Comparison of ENCODE assay signal across 8 cellular contexts in the genomic region with DNA sequence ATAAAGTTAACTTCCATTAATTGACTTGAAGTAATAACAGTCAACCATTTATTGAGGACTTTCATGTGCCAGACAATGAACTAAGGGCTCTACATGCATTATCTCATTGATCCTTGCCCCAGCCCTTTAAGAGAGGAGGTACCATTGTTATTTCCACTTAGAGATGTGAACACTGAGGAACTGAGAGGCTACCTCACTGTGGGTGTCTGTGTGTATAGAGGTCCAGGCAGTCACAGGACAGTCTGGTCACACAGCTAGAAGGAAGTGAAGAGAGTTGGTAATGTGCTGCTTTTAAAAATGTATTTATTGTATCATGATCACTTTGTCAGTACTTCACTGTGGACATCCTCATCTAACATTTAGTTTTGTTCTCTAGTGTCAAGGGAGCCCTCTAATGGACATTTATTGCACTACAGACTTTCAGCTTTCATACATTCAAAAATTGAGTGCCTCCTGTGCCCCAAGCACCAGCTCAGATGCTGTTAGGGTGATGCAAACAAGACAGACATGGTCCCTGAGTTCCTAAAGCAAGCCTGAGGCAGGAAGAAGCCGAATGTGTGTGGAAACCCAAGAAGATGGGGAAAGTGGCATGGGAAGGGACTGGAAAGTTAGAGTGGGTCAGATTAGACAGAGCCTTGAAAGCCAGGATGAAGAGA.
DNase-seq lines count a peak whose midpoint lies in the region; ATAC-seq, FAIRE-seq and TF ChIP-seq lines count a peak whose summit lies in the region.

No MANE protein-coding gene starts in this region.

- H2AFZ ChIP-seq in trophoblast cell (ENCODE audit: insufficient read depth, low read length, poor library complexity) = no peak overlapping the region

- H3K14ac ChIP-seq in trophoblast cell (ENCODE audit: low read length) = no peak overlapping the region

- WGBS in trophoblast cell (ENCODE audit: extremely low coverage, insufficient coverage, insufficient read length) = no CpG with 5 or more reads among the region's 1 CpG

- CTCF ChIA-PET in AG04449 (lab: Yijun Ruan, JAX) = interaction anchor here (0.7 to 7.0 kb wide), 23 partner anchors 8 to 683 kb away, joined by 3 to 67 read pairs (median 4); a partner anchor contains a TSS
- CTCF ChIA-PET in GM10248 (lab: Yijun Ruan, JAX) = interaction anchor here (0.6 to 3.5 kb wide), 27 partner anchors 9 to 833 kb away, joined by 3 to 40 read pairs (median 4); no protein-coding TSS in a partner anchor
- CTCF ChIA-PET in activated CD8-positive, alpha-beta memory T cell treated with anti-CD3 and anti-CD28 coated beads, Interleukin-2, amount 10 ng/mL, durations not matched to agents 7 days and 5 days (lab: Charles Lee) = interaction anchor here (0.6 to 3.4 kb wide), 16 partner anchors 10 to 682 kb away, joined by 3 to 52 read pairs (median 4); a partner anchor contains a TSS

- H3K9me3 ChIP-seq in trophoblast cell (ENCODE audit: insufficient read depth, low read depth, low read length) = no peaks in the 10 kb centered on the region

- H3K18ac ChIP-seq in trophoblast cell (ENCODE audit: low read length) = no peak overlapping the region

- no peaks in the 10 kb centered on the region for H3K27me3 Mint-ChIP-seq in activated CD8-positive, alpha-beta memory T cell treated with anti-CD3 and anti-CD28 coated beads, Interleukin-2, amount 10 ng/mL, durations not matched to agents 7 days and 5 days

- H3K4me1 ChIP-seq in trophoblast cell (ENCODE audit: control insufficient read depth in 1 of 2, insufficient read depth in 2 of 2, low read length in 2 of 2) = no peaks in the 10 kb centered on the region

- peak overlapping the region; percentile 44 for H3K9ac ChIP-seq in trophoblast cell (ENCODE audit: low read length)

- no peak overlapping the region for H2BK12ac ChIP-seq in trophoblast cell (ENCODE audit: low read length)

- no peak overlapping the region for H3K27ac ChIP-seq in trophoblast cell (ENCODE audit: low read depth, low read length)

- no peak overlapping the region for H4K12ac ChIP-seq in trophoblast cell (ENCODE audit: low read depth, low read length)

- POLR2A ChIA-PET in AG04449 (lab: Yijun Ruan, JAX) = no interaction called here
- POLR2A ChIA-PET in GM10248 (lab: Yijun Ruan, JAX) = no interaction called here

- no peak overlapping the region for H2BK120ac ChIP-seq in trophoblast cell (ENCODE audit: insufficient read depth, low read length, poor library complexity)

- H3K4ac ChIP-seq in trophoblast cell (ENCODE audit: low read depth, low read length) = no peak overlapping the region

- no peaks in the 10 kb centered on the region for H3K36me3 Mint-ChIP-seq in activated CD8-positive, alpha-beta memory T cell treated with anti-CD3 and anti-CD28 coated beads, Interleukin-2, amount 10 ng/mL, durations not matched to agents 7 days and 5 days

- no peak overlapping the region for H2BK5ac ChIP-seq in trophoblast cell (ENCODE audit: low read depth, low read length, poor library complexity)

- TF ChIP-seq CTCF in AG04449 (IDR thresholded peaks at IDR 0.05; ENCODE audit: insufficient read depth, low read length, missing control alignments) (peak; percentile 56), GM10248 (IDR thresholded peaks at IDR 0.05; ENCODE audit: control extremely low read depth, extremely low read depth, low read depth, missing control alignments) (peak; percentile 66)

- FAIRE-seq in frontal cortex (lab: Jason Lieb, UNC) = no peak

- H3K9me3 Mint-ChIP-seq in activated CD8-positive, alpha-beta memory T cell treated with anti-CD3 and anti-CD28 coated beads, Interleukin-2, amount 10 ng/mL, durations not matched to agents 7 days and 5 days (ENCODE audit: low read depth) = no peaks in the 10 kb centered on the region

- H3K4me2 ChIP-seq in trophoblast cell (ENCODE audit: low read length) = no peak overlapping the region

- no peak overlapping the region for H4K8ac ChIP-seq in trophoblast cell (ENCODE audit: low read depth, low read length)

- H3K23ac ChIP-seq in trophoblast cell (ENCODE audit: low read length) = no peak overlapping the region

- DNase-seq in AG04449 (ENCODE audit: low read depth, low spot score) (no peak), GM10248 (ENCODE audit: extremely low spot score) (peak; percentile 68), NCI-H345 treated with DMSO at 0.1 percent for 48 hours (lab: John Stamatoyannopoulos, UW; ENCODE audit: unreplicated experiment) (peak; percentile 42), frontal cortex (ENCODE audit: low spot score in 2 of 2) (peak; percentile 11 to 42), trophoblast cell (peak; percentile 7 to 84), occipital lobe (lab: John Stamatoyannopoulos, UW) (no peak)
- DNase-seq in activated CD8-positive, alpha-beta memory T cell treated with anti-CD3 and anti-CD28 coated beads, Interleukin-2, amount 10 ng/mL, durations not matched to agents 7 days and 5 days = peak; percentile 46

- no peaks in the 10 kb centered on the region for H3K79me1 ChIP-seq in trophoblast cell (ENCODE audit: low read length)

- no peak overlapping the region for H3K4me3 Mint-ChIP-seq in activated CD8-positive, alpha-beta memory T cell treated with anti-CD3 and anti-CD28 coated beads, Interleukin-2, amount 10 ng/mL, durations not matched to agents 7 days and 5 days

- H4K91ac ChIP-seq in trophoblast cell (ENCODE audit: low read depth, low read length) = no peak overlapping the region

- no peak overlapping the region for H3K27ac Mint-ChIP-seq in activated CD8-positive, alpha-beta memory T cell treated with anti-CD3 and anti-CD28 coated beads, Interleukin-2, amount 10 ng/mL, durations not matched to agents 7 days and 5 days

- no peaks in the 10 kb centered on the region for H3K27me3 ChIP-seq in trophoblast cell (ENCODE audit: insufficient read depth, low read length)

- peaks cover 1% of the 10 kb centered on the region for H3K4me1 Mint-ChIP-seq in activated CD8-positive, alpha-beta memory T cell treated with anti-CD3 and anti-CD28 coated beads, Interleukin-2, amount 10 ng/mL, durations not matched to agents 7 days and 5 days

- H3K4me3 ChIP-seq in AG04449 (ENCODE audit: low read depth, low read length) (no peak overlapping the region), trophoblast cell (ENCODE audit: low read depth, low read length) (no peak overlapping the region)

- no peaks in the 10 kb centered on the region for H3K79me2 ChIP-seq in trophoblast cell (ENCODE audit: control insufficient read depth, insufficient read depth, low read length, poor library complexity)

- H2AK5ac ChIP-seq in trophoblast cell (ENCODE audit: low read length) = no peak overlapping the region

- no peaks in the 10 kb centered on the region for H3K36me3 ChIP-seq in trophoblast cell (ENCODE audit: control insufficient read depth in 1 of 2, insufficient read depth in 2 of 2, low read length in 2 of 2)

- ATAC-seq in HG03159 (IDR thresholded peaks at IDR 0.05; ENCODE audit: unreplicated experiment) = peak; percentile 72
- peak; percentile 70 for ATAC-seq in activated CD8-positive, alpha-beta memory T cell treated with anti-CD3 and anti-CD28 coated beads, Interleukin-2, amount 10 ng/mL, durations not matched to agents 7 days and 5 days

Comparison
In these comparisons a context has a peak if more than half of its experiments do, and no peak if none do; other contexts are left out.
1. DNase-seq: peak in GM10248 (single experiment), NCI-H345 treated with DMSO at 0.1 percent for 48 hours (single experiment), activated CD8-positive, alpha-beta memory T cell treated with anti-CD3 and anti-CD28 coated beads, Interleukin-2, amount 10 ng/mL, durations not matched to agents 7 days and 5 days (single experiment), frontal cortex (2 of 2) and trophoblast cell (2 of 2); none in AG04449 (single experiment) and occipital lobe (single experiment).